In genomic region chr22:37999640-38000272, GRCh38 we compare ENCODE assay signal across 8 cellular contexts. TPM values are rescaled to one million over a fixed set of nuclear protein-coding genes. Genes with fewer than 3 reads are reported as not detected.
DNase-seq lines count a peak whose midpoint lies in the region; ATAC-seq and TF ChIP-seq lines count a peak whose summit lies in the region.

No MANE protein-coding gene starts in this region.

- in situ Hi-C loops in gastrocnemius medialis (cut with MboI; ENCODE audit: low sequenced_read_pairs in 4 of 4), result no loop called here

- TF ChIP-seq CTCF in dorsolateral prefrontal cortex (IDR thresholded peaks at IDR 0.05 in 54 of 56, conservative IDR thresholded peaks at IDR 0.05 in 2 of 56; ENCODE audit: low read depth in 1 of 56, partially characterized antibody in 56 of 56), result peak in 1 of 56 donors; percentile 10
- peak in 1 of 5 experiments; percentile 11 for TF ChIP-seq CTCF in gastrocnemius medialis (IDR thresholded peaks at IDR 0.05 in 4 of 5, conservative IDR thresholded peaks at IDR 0.05 in 1 of 5)

- H3K4me1 ChIP-seq in gastrocnemius medialis, result peaks cover 22 to 37% of the 10 kb centered on the region in 2 donors

- peak overlapping the region in 23 of 59 donors; percentile 0 to 58 (median 20) for H3K4me3 ChIP-seq in dorsolateral prefrontal cortex
- no peak overlapping the region for H3K4me3 ChIP-seq in gastrocnemius medialis

- H3K27me3 ChIP-seq in dorsolateral prefrontal cortex (no peaks in the 10 kb centered on the region), gastrocnemius medialis (no peaks in the 10 kb centered on the region)

- peak; percentile 85 to 87 for ATAC-seq in gastrocnemius medialis
- no peak for ATAC-seq in HG02763 (IDR thresholded peaks at IDR 0.05; ENCODE audit: unreplicated experiment)
- no peak for ATAC-seq in HG03565 (IDR thresholded peaks at IDR 0.05; ENCODE audit: unreplicated experiment)

- intact Hi-C loops in dorsolateral prefrontal cortex (cut with DNase I), result no loop called here
- intact Hi-C loops in gastrocnemius medialis (cut with DNase I; ENCODE audit: low total_unique reads), result no loop called here

- peak; percentile 35 to 39 for TF ChIP-seq POLR2A in gastrocnemius medialis (IDR thresholded peaks at IDR 0.05)

- H3K27ac ChIP-seq in dorsolateral prefrontal cortex (peak overlapping the region; percentile 31 to 100 (median 91)), gastrocnemius medialis (peak overlapping the region; percentile 71 to 90 (median 80))

- DNase-seq in DMS79 treated with DMSO at 0.1 percent for 48 hours (lab: John Stamatoyannopoulos, UW) (peak; percentile 37), DMS79 (lab: John Stamatoyannopoulos, UW) (no peak), NCI-H526 treated with DMSO at 0.1 percent for 48 hours (lab: John Stamatoyannopoulos, UW) (peak; percentile 0), dorsolateral prefrontal cortex (peak in 8 of 10 donors; percentile 54 to 85 (median 68)), gastrocnemius medialis (peak; percentile 82 to 95), mesenteric fat pad (ENCODE audit: low spot score) (no peak)

- H3K36me3 ChIP-seq in gastrocnemius medialis, result no peaks in the 10 kb centered on the region

- no peaks in the 10 kb centered on the region for H3K9me3 ChIP-seq in gastrocnemius medialis

RNA-seq across cellular contexts. Expression of gene SOX10, which starts 15.4 kb away (rescaled TPM):
- total RNA-seq in dorsolateral prefrontal cortex (100 to 1,000 TPM in 35 of 120 experiments, 10 to 100 TPM in 85; 19.6 to 299 (median 76.3) TPM), gastrocnemius medialis (under 1 TPM in 3 of 4 donors, not detected in 1; 0.17 to 0.62 (median 0.59) TPM), mesenteric fat pad (not detected)

RNA-seq across cellular contexts. Expression of gene POLR2F, which starts 46.3 kb away (rescaled TPM):
- total RNA-seq in dorsolateral prefrontal cortex (100 to 1,000 TPM in 66 of 120 experiments, 10 to 100 TPM in 54; 64.4 to 251 (median 103) TPM), gastrocnemius medialis (100 to 1,000 TPM in 3 of 4 donors, 10 to 100 TPM in 1; 84.1 to 152 (median 134) TPM), mesenteric fat pad (56.9 TPM)

RNA-seq across cellular contexts. Expression of gene C22orf23, which starts 46.4 kb away (rescaled TPM):
- total RNA-seq in dorsolateral prefrontal cortex (1 to 10 TPM in 69 of 120 experiments, under 1 TPM in 46, not detected in 5; 0.25 to 2.9 (median 1.1) TPM), gastrocnemius medialis (1 to 10 TPM in 1 of 4 donors, under 1 TPM in 2, not detected in 1; 0.20 to 1.1 (median 0.35) TPM), mesenteric fat pad (not detected)

RNA-seq across cellular contexts. Expression of gene PICK1, which starts 57.4 kb away (rescaled TPM):
- total RNA-seq in dorsolateral prefrontal cortex (100 to 1,000 TPM in 12 of 120 experiments, 10 to 100 TPM in 108; 45.5 to 186 (median 75.9) TPM), gastrocnemius medialis (10 to 100 TPM; 36.4 to 63.8 (median 50.1) TPM), mesenteric fat pad (13.5 TPM)

Comparison
In these comparisons a context has a peak if more than half of its experiments do, and no peak if none do; other contexts are left out.
1. DNase-seq: peak in DMS79 treated with DMSO at 0.1 percent for 48 hours (single experiment), NCI-H526 treated with DMSO at 0.1 percent for 48 hours (single experiment), dorsolateral prefrontal cortex (8 of 10) and gastrocnemius medialis (2 of 2); none in DMS79 (single experiment) and mesenteric fat pad (single experiment).
2. ATAC-seq: peak in gastrocnemius medialis (2 of 2); none in HG02763 (single experiment) and HG03565 (single experiment).
3. RNA of gene SOX10, which starts 15.4 kb away (total RNA-seq): 19.6 to 299 TPM in dorsolateral prefrontal cortex; 0.17 to 0.62 TPM in gastrocnemius medialis and not detected in mesenteric fat pad (single experiment); every median in the first group is over 10 times any median in the second.